Comparison of ENCODE assay signal across 24 cellular contexts in genomic region chr10:29499993-29500537, GRCh38.
"Had no signal": no experiment of that assay in that cellular context is flagged by ENCODE, and none has a peak within 500 bp of the region (broad histone marks: within the 10 kb centered on the region; RNA-seq: fewer than 3 reads in every experiment).

No MANE protein-coding gene starts in this region.

- H3K36me3 Mint-ChIP-seq: activated CD8-positive, alpha-beta memory T cell treated with anti-CD3 and anti-CD28 coated beads, Interleukin-2, amount 10 ng/mL, durations not matched to agents 7 days and 5 days; natural killer cell treated with Interleukin-12 subunit alpha and Interleukin-12 subunit beta and Interleukin-15 and Interleukin-18, amount 100 ng/mL, for 72 hours had no signal

- H3K4me3 ChIP-seq: coronary artery, dorsolateral prefrontal cortex, heart left ventricle, lung, mucosa of descending colon, pancreas, prostate gland, stomach, tibial nerve, uterus had no signal

- H3K36me3 ChIP-seq: pancreas, prostate gland, uterus had no signal

- H3K4me3 Mint-ChIP-seq: activated CD4-positive, alpha-beta T cell treated with anti-CD3 and anti-CD28 coated beads for 36 hours; activated CD8-positive, alpha-beta memory T cell treated with anti-CD3 and anti-CD28 coated beads, Interleukin-2, amount 10 ng/mL, durations not matched to agents 7 days and 5 days; activated CD8-positive, alpha-beta T cell treated with anti-CD3 and anti-CD28 coated beads, Interleukin-2, amount 10 ng/mL, durations not matched to agents 7 days and 5 days; natural killer cell treated with Interleukin-12 subunit alpha and Interleukin-12 subunit beta and Interleukin-15 and Interleukin-18, amount 100 ng/mL, for 72 hours had no signal

- H3K9me3 Mint-ChIP-seq: activated naive CD4-positive, alpha-beta T cell treated with anti-CD3 and anti-CD28 coated beads, Interleukin-2, amount 50 U/mL, for 72 hours; activated T-helper 2 cell treated with anti-CD3 and anti-CD28 coated beads, Interferon-gamma antibody, Interleukin-2, Interleukin-4, amounts not matched to agents 10 μg/mL and 5 μg/mL and 100 μg/mL, durations not matched to agents 14 hours and 24 hours and 36 hours; natural killer cell treated with Interleukin-12 subunit alpha and Interleukin-12 subunit beta and Interleukin-15 and Interleukin-18, amount 100 ng/mL, for 72 hours had no signal

- DNase-seq: activated CD4-positive, alpha-beta T cell treated with anti-CD3 and anti-CD28 coated beads for 36 hours; activated CD4-positive, CD25-positive, alpha-beta regulatory T cell; activated CD8-positive, alpha-beta memory T cell treated with anti-CD3 and anti-CD28 coated beads, Interleukin-2, amount 10 ng/mL, durations not matched to agents 7 days and 5 days; activated CD8-positive, alpha-beta T cell treated with anti-CD3 and anti-CD28 coated beads, Interleukin-2, amount 10 ng/mL, durations not matched to agents 7 days and 5 days; activated T-cell treated with anti-CD3 and anti-CD28 coated beads, Interleukin-2, amount 50 U/mL, for 48 hours; dorsolateral prefrontal cortex; effector memory CD4-positive, alpha-beta T cell; erythroblast; heart left ventricle; mesendoderm; mucosa of descending colon; pancreas; stimulated activated CD4-positive, alpha-beta T cell treated with anti-CD3 and anti-CD28 coated beads, Interleukin-2, amount 100 ng/mL, for 48 hours; stomach; T-helper 1 cell; uterus had no signal

- H3K4me1 ChIP-seq: pancreas, prostate gland, tibial nerve, uterus had no signal

- H3K9me3 ChIP-seq: heart left ventricle, mucosa of descending colon, pancreas, prostate gland, stomach, tibial nerve, uterus had no signal

- H3K27me3 ChIP-seq: heart left ventricle, pancreas, stomach, tibial nerve, uterus had no signal

- H3K27me3 Mint-ChIP-seq: activated CD4-positive, alpha-beta T cell treated with anti-CD3 and anti-CD28 coated beads for 36 hours; natural killer cell treated with Interleukin-12 subunit alpha and Interleukin-12 subunit beta and Interleukin-15 and Interleukin-18, amount 100 ng/mL, for 72 hours had no signal

- H3K27ac Mint-ChIP-seq: activated CD4-positive, alpha-beta T cell treated with anti-CD3 and anti-CD28 coated beads for 36 hours; activated CD8-positive, alpha-beta memory T cell treated with anti-CD3 and anti-CD28 coated beads, Interleukin-2, amount 10 ng/mL, durations not matched to agents 7 days and 5 days; activated CD8-positive, alpha-beta T cell treated with anti-CD3 and anti-CD28 coated beads, Interleukin-2, amount 10 ng/mL, durations not matched to agents 7 days and 5 days; activated T-helper 2 cell treated with anti-CD3 and anti-CD28 coated beads, Interferon-gamma antibody, Interleukin-2, Interleukin-4, amounts not matched to agents 10 μg/mL and 5 μg/mL and 100 μg/mL, durations not matched to agents 14 hours and 24 hours and 36 hours; natural killer cell treated with Interleukin-12 subunit alpha and Interleukin-12 subunit beta and Interleukin-15 and Interleukin-18, amount 100 ng/mL, for 72 hours had no signal

- ATAC-seq: activated CD4-positive, alpha-beta T cell treated with anti-CD3 and anti-CD28 coated beads for 36 hours; activated CD8-positive, alpha-beta memory T cell treated with anti-CD3 and anti-CD28 coated beads, Interleukin-2, amount 10 ng/mL, durations not matched to agents 7 days and 5 days; activated CD8-positive, alpha-beta T cell treated with anti-CD3 and anti-CD28 coated beads, Interleukin-2, amount 10 ng/mL, durations not matched to agents 7 days and 5 days; activated naive CD4-positive, alpha-beta T cell treated with anti-CD3 and anti-CD28 coated beads, Interleukin-2, amount 50 U/mL, for 72 hours; left lobe of liver; mucosa of descending colon; natural killer cell treated with Interleukin-12 subunit alpha and Interleukin-12 subunit beta and Interleukin-15 and Interleukin-18, amount 100 ng/mL, for 72 hours; pancreas had no signal

- H3K27ac ChIP-seq: coronary artery, dorsolateral prefrontal cortex, pancreas, prostate gland, tibial nerve, uterus had no signal
